9 cellular contexts compared by ENCODE assay signal in the genomic region with DNA sequence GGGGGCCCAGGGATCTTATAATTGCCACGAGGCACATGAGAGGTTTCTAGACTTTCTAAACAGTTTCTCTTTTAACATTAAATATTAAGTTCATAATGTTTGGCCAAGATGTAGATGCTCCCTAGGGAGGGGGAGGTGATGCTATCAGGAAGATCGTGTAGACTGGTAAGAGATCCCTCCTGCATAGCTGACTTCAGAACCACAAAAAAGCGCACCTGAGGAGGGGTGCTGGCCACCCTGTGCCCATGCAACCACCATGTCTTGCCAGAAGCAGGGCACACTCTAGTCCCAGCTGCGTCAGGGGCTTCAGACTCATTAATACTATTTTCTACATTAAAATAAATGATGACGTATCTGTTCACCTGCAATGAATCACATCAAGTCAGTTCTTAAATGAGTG.
"Had no signal": no experiment of that assay in that cellular context is flagged by ENCODE, and none has a peak within 500 bp of the region (broad histone marks: within the 10 kb centered on the region; RNA-seq: fewer than 3 reads in every experiment).

No MANE protein-coding gene starts in this region.

- H3K9ac ChIP-seq: GM23248 had no signal

- H3K4me1 ChIP-seq: HAP-1 had no signal

- H3K27ac ChIP-seq: GM23248 had no signal

- H3K4me3 ChIP-seq: GM23248, GM23338, HAP-1 had no signal

- H3K4me3 Mint-ChIP-seq: GM23338, H9, HFFc6 had no signal

- H3K36me3 ChIP-seq: HAP-1 had no signal

- ATAC-seq: GM23338, HCT116 had no signal

- H2AFZ ChIP-seq: GM23248 had no signal

- H3K4me2 ChIP-seq: GM23338 had no signal

- H3K9me3 ChIP-seq: HAP-1 had no signal

- H3K4me1 Mint-ChIP-seq: GM23338, H9 had no signal

- H3K9me3 Mint-ChIP-seq: GM23338, H9, HFFc6 had no signal

- H3K27ac Mint-ChIP-seq: GM23338, H9, HFFc6 had no signal

- DNase-seq: GM23248, GOT3, H7, H9, HCEC 1CT, HFFc6 had no signal
